1 cellular context compared by ENCODE assay signal in genomic region chr11:67371549-67372231, GRCh38.
A peak's percentile ranks its signal among the peaks of the same experiment; 100 is the strongest.
TF ChIP-seq lines count a peak whose summit lies in the region.

No MANE protein-coding gene starts in this region.

TF ChIP-seq in GM12878, 131 proteins besides CTCF, POLR2A, EP300 and RAD21:
- TF ChIP-seq USF1 (IDR thresholded peaks at IDR 0.05; ENCODE audit: borderline replicate concordance, extremely low read length, insufficient read depth, low read depth, low read length) (no peak), MYB (IDR thresholded peaks at IDR 0.05; ENCODE audit: borderline replicate concordance, low read depth, low read length) (no peak), RUNX3 (IDR thresholded peaks at IDR 0.05; ENCODE audit: low read length) (no peak), HDGF (IDR thresholded peaks at IDR 0.05) (peak; percentile 98; the same call in 1 of the 2 replicates), IKZF1 (conservative IDR thresholded peaks at IDR 0.05) (peak; percentile 10; the same call in 1 of the 2 replicates), NR2F1 (conservative IDR thresholded peaks at IDR 0.05) (0 out of 2 replicates have a peak, but pooled peaks have one; percentile 32), RAD51 (IDR thresholded peaks at IDR 0.05) (no peak), ZNF274 (IDR thresholded peaks at IDR 0.05; ENCODE audit: insufficient read depth, insufficient read length) (no peak), SRF (IDR thresholded peaks at IDR 0.05; ENCODE audit: low read depth in 2 of 2, low read length in 2 of 2) (no peak), PAX5 (IDR thresholded peaks at IDR 0.05; ENCODE audit: borderline replicate concordance, low read depth, low read length) (0 out of 2 replicates have a peak, but pooled peaks have one; percentile 22), GATAD2B (conservative IDR thresholded peaks at IDR 0.05; ENCODE audit: low read depth) (0 out of 2 replicates have a peak, but pooled peaks have one; percentile 16), ETV6 (conservative IDR thresholded peaks at IDR 0.05 in 1 of 2, IDR thresholded peaks at IDR 0.05 in 1 of 2; ENCODE audit: borderline replicate concordance in 1 of 2, low read depth in 1 of 2) (no peak), NBN (IDR thresholded peaks at IDR 0.05) (peak; percentile 83), CBX3 (IDR thresholded peaks at IDR 0.05; ENCODE audit: borderline replicate concordance, low read depth) (no peak)
- TF ChIP-seq, protein P1, sequence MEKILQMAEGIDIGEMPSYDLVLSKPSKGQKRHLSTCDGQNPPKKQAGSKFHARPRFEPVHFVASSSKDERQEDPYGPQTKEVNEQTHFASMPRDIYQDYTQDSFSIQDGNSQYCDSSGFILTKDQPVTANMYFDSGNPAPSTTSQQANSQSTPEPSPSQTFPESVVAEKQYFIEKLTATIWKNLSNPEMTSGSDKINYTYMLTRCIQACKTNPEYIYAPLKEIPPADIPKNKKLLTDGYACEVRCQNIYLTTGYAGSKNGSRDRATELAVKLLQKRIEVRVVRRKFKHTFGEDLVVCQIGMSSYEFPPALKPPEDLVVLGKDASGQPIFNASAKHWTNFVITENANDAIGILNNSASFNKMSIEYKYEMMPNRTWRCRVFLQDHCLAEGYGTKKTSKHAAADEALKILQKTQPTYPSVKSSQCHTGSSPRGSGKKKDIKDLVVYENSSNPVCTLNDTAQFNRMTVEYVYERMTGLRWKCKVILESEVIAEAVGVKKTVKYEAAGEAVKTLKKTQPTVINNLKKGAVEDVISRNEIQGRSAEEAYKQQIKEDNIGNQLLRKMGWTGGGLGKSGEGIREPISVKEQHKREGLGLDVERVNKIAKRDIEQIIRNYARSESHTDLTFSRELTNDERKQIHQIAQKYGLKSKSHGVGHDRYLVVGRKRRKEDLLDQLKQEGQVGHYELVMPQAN (conservative IDR thresholded peaks at IDR 0.05): no peak
- TF ChIP-seq, protein P2, sequence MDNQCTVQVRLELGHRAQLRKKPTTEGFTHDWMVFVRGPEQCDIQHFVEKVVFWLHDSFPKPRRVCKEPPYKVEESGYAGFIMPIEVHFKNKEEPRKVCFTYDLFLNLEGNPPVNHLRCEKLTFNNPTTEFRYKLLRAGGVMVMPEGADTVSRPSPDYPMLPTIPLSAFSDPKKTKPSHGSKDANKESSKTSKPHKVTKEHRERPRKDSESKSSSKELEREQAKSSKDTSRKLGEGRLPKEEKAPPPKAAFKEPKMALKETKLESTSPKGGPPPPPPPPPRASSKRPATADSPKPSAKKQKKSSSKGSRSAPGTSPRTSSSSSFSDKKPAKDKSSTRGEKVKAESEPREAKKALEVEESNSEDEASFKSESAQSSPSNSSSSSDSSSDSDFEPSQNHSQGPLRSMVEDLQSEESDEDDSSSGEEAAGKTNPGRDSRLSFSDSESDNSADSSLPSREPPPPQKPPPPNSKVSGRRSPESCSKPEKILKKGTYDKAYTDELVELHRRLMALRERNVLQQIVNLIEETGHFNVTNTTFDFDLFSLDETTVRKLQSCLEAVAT (IDR thresholded peaks at IDR 0.05): 0 out of 2 replicates have a peak, but pooled peaks have one; percentile 27
